Comparison of ENCODE assay signal across 11 cellular contexts in the genomic region with DNA sequence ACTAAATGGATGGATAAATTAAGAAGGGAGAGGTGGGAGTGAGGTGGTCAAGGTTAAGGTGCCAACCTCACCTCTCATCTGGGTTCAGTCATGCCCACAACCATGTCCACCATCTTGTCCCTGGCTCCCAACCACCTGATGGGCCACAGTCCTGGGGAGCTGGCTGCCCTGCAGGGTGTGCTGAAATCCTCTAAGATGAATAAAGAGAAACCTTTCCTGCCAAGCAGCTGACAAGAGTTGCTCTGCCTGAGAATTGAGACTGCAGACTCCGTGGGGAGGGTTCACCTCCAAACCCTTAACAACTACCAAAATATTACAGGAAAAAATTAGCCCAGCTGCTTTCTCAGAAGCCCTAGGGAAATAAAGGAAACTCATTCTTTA. TPM values are rescaled to one million over a fixed set of nuclear protein-coding genes. Genes with fewer than 3 reads are reported as not detected.
A peak's percentile ranks its signal among the peaks of the same experiment; 100 is the strongest.
DNase-seq lines count a peak whose midpoint lies in the region; ATAC-seq and TF ChIP-seq lines count a peak whose summit lies in the region.
"Had no signal": no experiment of that assay in that cellular context is flagged by ENCODE, and none has a peak within 500 bp of the region (broad histone marks: within the 10 kb centered on the region; RNA-seq: fewer than 3 reads in every experiment).

No MANE protein-coding gene starts in this region.

- ATAC-seq in GM23338 = no peak
- no peak for ATAC-seq in central memory CD8-positive, alpha-beta T cell (replicated peaks; ENCODE audit: extremely low read depth, poor library complexity, severe bottlenecking)

- H3K9me2 ChIP-seq in GM23338 (ENCODE audit: insufficient read depth) = no peaks in the 10 kb centered on the region; the same call in 1 of the 2 replicates

- no peaks in the 10 kb centered on the region for H3K79me2 ChIP-seq in GM23338 (replicated peaks; ENCODE audit: insufficient read depth)
- H3K79me2 ChIP-seq in neural progenitor cell (ENCODE audit: low read depth) = no peaks in the 10 kb centered on the region

- no peaks in the 10 kb centered on the region for H4K20me1 ChIP-seq in GM23338 (replicated peaks; ENCODE audit: insufficient read depth)
- H4K20me1 ChIP-seq in neural progenitor cell (ENCODE audit: low read depth) = no peaks in the 10 kb centered on the region

- H3K4me3 ChIP-seq in GM23338 = no peak overlapping the region
- H3K4me3 ChIP-seq in neural progenitor cell = no peak overlapping the region
- H3K4me3 ChIP-seq in stomach = no peak overlapping the region
- H3K4me3 ChIP-seq in transverse colon = no peak overlapping the region

- no peak for TF ChIP-seq EP300 in stomach (IDR thresholded peaks at IDR 0.05)
- TF ChIP-seq EP300 in transverse colon (IDR thresholded peaks at IDR 0.05; ENCODE audit: low read depth) = no peak

- H3K27me3 ChIP-seq in GM23338 (ENCODE audit: insufficient read depth) (no peaks in the 10 kb centered on the region), neural progenitor cell (no peaks in the 10 kb centered on the region), stomach (no peaks in the 10 kb centered on the region), transverse colon (no peaks in the 10 kb centered on the region)

- H3K36me3 ChIP-seq in GM23338 (ENCODE audit: insufficient read depth) (no peaks in the 10 kb centered on the region), neural progenitor cell (no peaks in the 10 kb centered on the region), stomach (no peaks in the 10 kb centered on the region), transverse colon (no peaks in the 10 kb centered on the region)

- peaks cover 2% of the 10 kb centered on the region for H3K27me3 Mint-ChIP-seq in GM23338 (ENCODE audit: insufficient read depth, low read depth, poor library complexity)
- no peaks in the 10 kb centered on the region for H3K27me3 Mint-ChIP-seq in central memory CD8-positive, alpha-beta T cell
- peaks cover 10% of the 10 kb centered on the region for H3K27me3 Mint-ChIP-seq in neural progenitor cell (ENCODE audit: insufficient read depth, low read depth)

- no peak overlapping the region for H3K27ac Mint-ChIP-seq in GM23338
- H3K27ac Mint-ChIP-seq in central memory CD8-positive, alpha-beta T cell (ENCODE audit: low read depth) = peak overlapping the region; percentile 30
- H3K27ac Mint-ChIP-seq in neural progenitor cell = peak overlapping the region; percentile 34

- H3K9me3 Mint-ChIP-seq in GM23338 (no peaks in the 10 kb centered on the region), neural progenitor cell (no peaks in the 10 kb centered on the region)
- no peaks in the 10 kb centered on the region for H3K9me3 Mint-ChIP-seq in central memory CD8-positive, alpha-beta T cell

- intact Hi-C loops in stomach (cut with DNase I; ENCODE audit: low total_unique reads) (no loop called here), transverse colon (cut with DNase I; ENCODE audit: low total_unique reads) (no loop called here)

- TF ChIP-seq POLR2A in stomach (IDR thresholded peaks at IDR 0.05) (no peak), transverse colon (IDR thresholded peaks at IDR 0.05) (no peak)

- WGBS in stomach, 5 donors = 63 to 95% (median 78%) methylated on average over 1 of the region's 1 CpG
- WGBS in transverse colon (ENCODE audit: low coverage in 1 of 2), 2 donors = 80% methylated on average over 1 of the region's 1 CpG; no CpG with 5 or more reads in 1 of the 2 donors

- no peaks in the 10 kb centered on the region for H3K36me3 Mint-ChIP-seq in GM23338 (ENCODE audit: low read depth)
- H3K36me3 Mint-ChIP-seq in central memory CD8-positive, alpha-beta T cell (ENCODE audit: insufficient read depth) = no peaks in the 10 kb centered on the region
- no peaks in the 10 kb centered on the region for H3K36me3 Mint-ChIP-seq in neural progenitor cell

- no peak overlapping the region for H3K9ac ChIP-seq in neural progenitor cell

- peaks cover 15% of the 10 kb centered on the region for H3K4me1 ChIP-seq in GM23338 (ENCODE audit: insufficient read depth)
- peaks cover 22% of the 10 kb centered on the region for H3K4me1 ChIP-seq in neural progenitor cell
- H3K4me1 ChIP-seq in stomach = peaks cover 0 to 21% (median 3%) of the 10 kb centered on the region in 4 donors
- H3K4me1 ChIP-seq in transverse colon = peaks cover 0 to 10% (median 3%) of the 10 kb centered on the region in 4 donors

- H3K4me1 Mint-ChIP-seq in GM23338 = peaks cover 22% of the 10 kb centered on the region
- peaks cover 15% of the 10 kb centered on the region for H3K4me1 Mint-ChIP-seq in central memory CD8-positive, alpha-beta T cell
- peaks cover 38% of the 10 kb centered on the region for H3K4me1 Mint-ChIP-seq in neural progenitor cell

- H3K4me3 Mint-ChIP-seq in GM23338 (no peak overlapping the region), neural progenitor cell (peak overlapping the region; percentile 2)
- no peak overlapping the region for H3K4me3 Mint-ChIP-seq in central memory CD8-positive, alpha-beta T cell

- H3K4me2 ChIP-seq in GM23338 (no peak overlapping the region), neural progenitor cell (peak overlapping the region; percentile 16)

- H3F3A ChIP-seq in GM23338 (replicated peaks; ENCODE audit: low read depth) (peaks cover 9% of the 10 kb centered on the region; the same call in 1 of the 2 replicates), neural progenitor cell (ENCODE audit: low read depth) (peaks cover 14% of the 10 kb centered on the region)

- peak overlapping the region; percentile 16 for H2AFZ ChIP-seq in GM23338
- no peak overlapping the region for H2AFZ ChIP-seq in neural progenitor cell (replicated peaks)

- H3K27ac ChIP-seq in C4-2B (peak overlapping the region; percentile 25), GM23338 (ENCODE audit: low read depth) (no peak overlapping the region), neural progenitor cell (no peak overlapping the region), stomach (peak overlapping the region in 1 of 5 donors; percentile 53), transverse colon (peak overlapping the region in 2 of 4 donors; percentile 7 to 9)

- no peaks in the 10 kb centered on the region for H3K9me3 ChIP-seq in neural progenitor cell (ENCODE audit: low read depth)
- no peaks in the 10 kb centered on the region for H3K9me3 ChIP-seq in stomach
- no peaks in the 10 kb centered on the region for H3K9me3 ChIP-seq in transverse colon

- TF ChIP-seq CTCF in C4-2B (conservative IDR thresholded peaks at IDR 0.05) = no peak
- TF ChIP-seq CTCF in GM23338 (conservative IDR thresholded peaks at IDR 0.05; ENCODE audit: low read depth in 2 of 2) = no peak
- TF ChIP-seq CTCF in neural progenitor cell (IDR thresholded peaks at IDR 0.05) = no peak
- TF ChIP-seq CTCF in stomach (IDR thresholded peaks at IDR 0.05) = no peak
- no peak for TF ChIP-seq CTCF in transverse colon (IDR thresholded peaks at IDR 0.05)

- in situ Hi-C loops in transverse colon (cut with MboI; ENCODE audit: low pct_ligation_motif_present in 1 of 4, low pct_unique_long_range_greater_than_20kb in 1 of 4, low sequenced_read_pairs in 3 of 4) = no loop called here

- DNase-seq in GM23338 (ENCODE audit: low spot score) = no peak
- no peak for DNase-seq in central memory CD8-positive, alpha-beta T cell (ENCODE audit: low spot score in 2 of 2)
- DNase-seq in neural progenitor cell (ENCODE audit: low spot score) = no peak
- no peak for DNase-seq in stomach
- no peak for DNase-seq in NCI-H2227 (lab: John Stamatoyannopoulos, UW; ENCODE audit: unreplicated experiment)
- no peak for DNase-seq in transverse colon
- DNase-seq in SKM-1 treated with dmso at 0.1 percent for 144 hours (lab: John Stamatoyannopoulos, UW; ENCODE audit: unreplicated experiment) = no peak
- DNase-seq: activated CD4-positive, alpha-beta T cell treated with anti-CD3 and anti-CD28 coated beads for 1 hour; activated effector memory CD4-positive, alpha-beta T cell treated with anti-CD3 and anti-CD28 coated beads, Interleukin-2, amount 50 U/mL, for 16 hours; central memory CD4-positive, alpha-beta T cell had no signal

RNA-seq across cellular contexts. Expression of a gene that starts 15.2 kb away (rescaled TPM):
- 0.16 and 0.56 TPM in 2 replicates for total RNA-seq in GM23338 (2014; rRNA removed; shearing (Covaris generic))
- polyA plus RNA-seq in GM23338 (2016; fragmentation: Nextera tagmentation; extraction: Ambion mirVana) = 0.42 and 0.53 TPM in 2 replicates
- not detected in 2 replicates for total RNA-seq in neural progenitor cell (ENCODE audit: low replicate concordance)
- total RNA-seq in stomach = 1 to 10 TPM in 3 of 5 donors, not detected in 2; 6.7 to 8.8 (median 7.0) TPM
- polyA plus RNA-seq in stomach = 1 to 10 TPM; 3.1 to 9.9 (median 4.6) TPM
- 1 to 10 TPM; 2.2 to 8.8 (median 5.8) TPM for total RNA-seq in transverse colon

RNA-seq across cellular contexts. Expression of a gene that starts 21.9 kb away (rescaled TPM):
- 6.3 and 9.4 TPM in 2 replicates for total RNA-seq in GM23338 (2014; rRNA removed; shearing (Covaris generic))
- 15.6 and 16.0 TPM in 2 replicates for polyA plus RNA-seq in GM23338 (2016; fragmentation: Nextera tagmentation; extraction: Ambion mirVana)
- 2.4 and 7.2 TPM in 2 replicates for total RNA-seq in neural progenitor cell (ENCODE audit: low replicate concordance)
- total RNA-seq in stomach = 10 to 100 TPM in 3 of 5 donors, 1 to 10 TPM in 1, not detected in 1; 6.1 to 65.2 (median 34.3) TPM
- polyA plus RNA-seq in stomach = 10 to 100 TPM; 13.4 to 95.2 (median 40.0) TPM
- 10 to 100 TPM in 2 of 4 donors, 1 to 10 TPM in 2; 1.2 to 28.1 (median 14.2) TPM for total RNA-seq in transverse colon

RNA-seq across cellular contexts. Expression of a gene that starts 46.2 kb away (rescaled TPM):
- total RNA-seq in GM23338 (2014; rRNA removed; shearing (Covaris generic)) = 19.1 and 22.2 TPM in 2 replicates
- polyA plus RNA-seq in GM23338 (2016; fragmentation: Nextera tagmentation; extraction: Ambion mirVana) = 6.8 and 8.3 TPM in 2 replicates
- 7.0 and 26.5 TPM in 2 replicates for total RNA-seq in neural progenitor cell (ENCODE audit: low replicate concordance)
- total RNA-seq in stomach = 10 to 100 TPM; 10.8 to 95.0 (median 35.1) TPM
- 10 to 100 TPM in 1 of 3 donors, 1 to 10 TPM in 2; 5.8 to 10.3 (median 8.3) TPM for polyA plus RNA-seq in stomach
- 10 to 100 TPM; 11.7 to 34.4 (median 21.3) TPM for total RNA-seq in transverse colon
